In the genomic region with DNA sequence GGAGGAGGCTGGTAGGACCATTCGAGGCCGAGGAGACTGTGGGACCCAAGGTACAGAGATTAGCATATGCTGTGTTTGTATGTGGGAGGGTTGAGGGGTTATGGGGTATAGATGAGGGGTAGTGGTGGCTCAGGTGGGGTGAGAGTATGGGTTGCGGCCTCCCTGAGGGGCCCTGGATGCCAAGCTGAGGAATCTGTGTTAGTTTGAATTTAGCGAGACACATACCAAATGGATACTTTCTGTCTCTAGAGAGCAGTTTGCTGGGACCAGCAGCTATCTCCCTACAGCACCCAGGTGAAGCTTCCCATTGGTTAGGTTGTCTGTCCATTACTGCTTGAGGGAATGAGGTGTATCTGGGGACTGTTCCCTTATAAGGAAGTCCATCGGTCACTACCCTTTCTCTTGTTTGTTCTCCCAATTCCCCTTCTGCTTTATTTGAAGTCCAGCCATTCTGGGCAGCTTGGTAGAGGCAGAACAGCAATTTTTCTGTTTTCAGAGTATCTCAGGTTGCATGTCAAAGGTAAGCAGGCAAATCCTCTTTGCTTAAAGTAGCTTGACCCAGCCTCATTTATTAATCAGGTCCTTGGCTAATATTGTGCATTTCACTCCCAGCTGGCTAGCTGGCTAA, we compare ENCODE assay signal across 10 cellular contexts. TPM values are rescaled to one million over a fixed set of nuclear protein-coding genes. Genes with fewer than 3 reads are reported as not detected.
DNase-seq lines count a peak whose midpoint lies in the region; TF ChIP-seq lines count a peak whose summit lies in the region.
"Had no signal": no experiment of that assay in that cellular context is flagged by ENCODE, and none has a peak within 500 bp of the region (broad histone marks: within the 10 kb centered on the region; RNA-seq: fewer than 3 reads in every experiment).

No MANE protein-coding gene starts in this region.

- peaks cover 16 to 46% (median 24%) of the 10 kb centered on the region in 11 experiments for H3K36me3 ChIP-seq in BLaER1 treated with 17β-estradiol and CSF1 and Interleukin-3, amounts not matched to agents 10 nM and 100 nM
- H3K36me3 ChIP-seq in mammary epithelial cell (ENCODE audit: insufficient read depth, low read length) = no peaks in the 10 kb centered on the region
- no peaks in the 10 kb centered on the region for H3K36me3 ChIP-seq in muscle layer of colon (ENCODE audit: insufficient read depth, low read length)
- H3K36me3 ChIP-seq in SJCRH30 = peaks cover 3% of the 10 kb centered on the region; the same call in 1 of the 2 replicates

- DNase-seq in NCI-H146 (lab: John Stamatoyannopoulos, UW) (peak; percentile 70), mammary epithelial cell (peak; percentile 22), SJCRH30 (no peak), HPDE6-E6E7 (ENCODE audit: extremely low spot score) (no peak), NOMO-1 treated with dmso at 0.1 percent for 144 hours (lab: John Stamatoyannopoulos, UW; ENCODE audit: unreplicated experiment) (no peak), COR-L47 (lab: John Stamatoyannopoulos, UW) (no peak)
- DNase-seq: activated CD4-positive, alpha-beta memory T cell treated with anti-CD3 and anti-CD28 coated beads, Interleukin-2, amount 10 ng/mL, durations not matched to agents 7 days and 5 days; NCI-H1417 treated with DMSO at 0.1 percent for 48 hours had no signal

- CTCF ChIA-PET in mammary epithelial cell (lab: Charles Lee; ENCODE audit: low non-redundant PET) = no interaction called here

- H4K20me1 ChIP-seq in BLaER1 treated with 17β-estradiol and CSF1 and Interleukin-3, amounts not matched to agents 10 nM and 100 nM = peaks cover 97 to 100% (median 100%) of the 10 kb centered on the region in 11 experiments
- H4K20me1 ChIP-seq in mammary epithelial cell (ENCODE audit: insufficient read depth, low read length) = peaks cover 2% of the 10 kb centered on the region

- 100% methylated on average over 4 of the region's 5 CpGs for WGBS in mammary epithelial cell (ENCODE audit: low coverage, missing lambda C conversion rate)

- H3K27me3 ChIP-seq in BLaER1 treated with 17β-estradiol and CSF1 and Interleukin-3, amounts not matched to agents 10 nM and 100 nM = no peaks in the 10 kb centered on the region
- H3K27me3 ChIP-seq in mammary epithelial cell (ENCODE audit: insufficient read depth, low read length) (no peaks in the 10 kb centered on the region), muscle layer of colon (ENCODE audit: control insufficient read depth in 1 of 2, insufficient read depth in 2 of 2, low read length in 2 of 2) (no peaks in the 10 kb centered on the region), SJCRH30 (no peaks in the 10 kb centered on the region)

- H3K9me3 ChIP-seq in BLaER1 treated with 17β-estradiol and CSF1 and Interleukin-3, amounts not matched to agents 10 nM and 100 nM (replicated peaks in 1 of 11) = no peaks in the 10 kb centered on the region
- no peaks in the 10 kb centered on the region for H3K9me3 ChIP-seq in mammary epithelial cell (replicated peaks; ENCODE audit: insufficient read depth, low read length)
- no peaks in the 10 kb centered on the region for H3K9me3 ChIP-seq in muscle layer of colon (ENCODE audit: low read length)
- H3K9me3 ChIP-seq in SJCRH30 (replicated peaks) = no peaks in the 10 kb centered on the region

- no peak overlapping the region for H2AFZ ChIP-seq in mammary epithelial cell (ENCODE audit: low read depth, low read length)

- dilution Hi-C loops in mammary epithelial cell (cut with HindIII; ENCODE audit: low sequenced_read_pairs) = no loop called here

- in situ Hi-C loops in mammary epithelial cell (cut with MboI; ENCODE audit: low sequenced_read_pairs in 2 of 2) = no loop called here

- no peak overlapping the region for H3K4me3 ChIP-seq in BLaER1 treated with 17β-estradiol and CSF1 and Interleukin-3, amounts not matched to agents 10 nM and 100 nM
- no peak overlapping the region for H3K4me3 ChIP-seq in mammary epithelial cell (replicated peaks in 1 of 3; ENCODE audit: insufficient read depth in 1 of 3, low read depth in 2 of 3, low read length in 3 of 3)
- H3K4me3 ChIP-seq in muscle layer of colon (ENCODE audit: low read depth in 1 of 2, low read length in 2 of 2) = no peak overlapping the region
- H3K4me3 ChIP-seq in SJCRH30 = no peak overlapping the region

- no peak overlapping the region for H3K9ac ChIP-seq in BLaER1 treated with 17β-estradiol and CSF1 and Interleukin-3, amounts not matched to agents 10 nM and 100 nM
- H3K9ac ChIP-seq in mammary epithelial cell (ENCODE audit: insufficient read depth, low read length) (no peak overlapping the region), muscle layer of colon (ENCODE audit: low read length) (no peak overlapping the region)

- peaks cover 43 to 82% (median 49%) of the 10 kb centered on the region in 10 experiments for H3K4me1 ChIP-seq in BLaER1 treated with 17β-estradiol and CSF1 and Interleukin-3, amounts not matched to agents 10 nM and 100 nM
- H3K4me1 ChIP-seq in mammary epithelial cell (ENCODE audit: insufficient read depth, low read length) (no peaks in the 10 kb centered on the region), muscle layer of colon (ENCODE audit: insufficient read depth, low read length) (peaks cover 68% of the 10 kb centered on the region), SJCRH30 (peaks cover 38% of the 10 kb centered on the region)

- no TSS peak for BruUV-seq in mammary epithelial cell (replicated peaks; lab: Mats Ljungman, UMichigan)

- peak overlapping the region in 6 of 11 experiments; percentile 47 to 76 (median 57); a peak in 10 of 22 replicates for H3K4me2 ChIP-seq in BLaER1 treated with 17β-estradiol and CSF1 and Interleukin-3, amounts not matched to agents 10 nM and 100 nM
- H3K4me2 ChIP-seq in mammary epithelial cell (ENCODE audit: insufficient read depth, low read depth, low read length) = no peak overlapping the region

- H3K27ac ChIP-seq in BLaER1 treated with 17β-estradiol and CSF1 and Interleukin-3, amounts not matched to agents 10 nM and 100 nM = no peak overlapping the region
- H3K27ac ChIP-seq in mammary epithelial cell (ENCODE audit: insufficient read depth, low read depth, low read length) = no peak overlapping the region
- peak overlapping the region; percentile 6 for H3K27ac ChIP-seq in muscle layer of colon (ENCODE audit: low read depth, low read length)
- H3K27ac ChIP-seq in SJCRH30 = no peak overlapping the region

- no peak for TF ChIP-seq CTCF in mammary epithelial cell (conservative IDR thresholded peaks at IDR 0.05 in 1 of 2, IDR thresholded peaks at IDR 0.05 in 1 of 2; ENCODE audit: extremely low read depth in 1 of 2, insufficient read depth in 1 of 2, low read depth in 1 of 2, low read length in 2 of 2)

- H3K79me2 ChIP-seq in mammary epithelial cell (ENCODE audit: insufficient read depth, low read length) = peaks cover 97% of the 10 kb centered on the region

- intact Hi-C loops in mammary epithelial cell (cut with micrococcal nuclease) = no loop called here

RNA-seq across cellular contexts. Expression of gene CHMP4B, which starts 15.2 kb away (rescaled TPM):
- 10 to 100 TPM; 24.2 to 72.4 TPM for total RNA-seq in mammary epithelial cell
- polyA plus RNA-seq in mammary epithelial cell = 37.7 TPM
- polyA minus RNA-seq in mammary epithelial cell = 31.3 TPM
- total RNA-seq in SJCRH30 (2014; rRNA removed; shearing (Covaris generic)) = 45.0 and 51.9 TPM in 2 replicates

Comparison
In these comparisons a context has a peak if more than half of its experiments do, and no peak if none do; other contexts are left out.
1. DNase-seq: peak in NCI-H146 (single experiment) and mammary epithelial cell (single experiment); none in SJCRH30 (0 of 2), HPDE6-E6E7 (single experiment), NOMO-1 treated with dmso at 0.1 percent for 144 hours (single experiment) and COR-L47 (single experiment).